In genomic region chr1:74197657-74198552, GRCh38 we compare ENCODE assay signal across 1 cellular context.
A peak's percentile ranks its signal among the peaks of the same experiment; 100 is the strongest.
TF ChIP-seq lines count a peak whose summit lies in the region.

Gene FPGT (plus strand): TSS chr1:74198242. CDS start chr1:74198279, 37 bp downstream.
Gene LRRIQ3 (minus strand): TSS chr1:74198176. CDS start chr1:74183684, 14,492 bp downstream.

TF ChIP-seq in HCT116, 20 proteins besides CTCF, POLR2A, EP300 and RAD21 (continued from another document):
- no peak for TF ChIP-seq REST (IDR thresholded peaks at IDR 0.05; ENCODE audit: low read depth)
- TF ChIP-seq CBX3 (IDR thresholded peaks at IDR 0.05; ENCODE audit: low read depth) = no peak
- no peak for TF ChIP-seq ATF3 (IDR thresholded peaks at IDR 0.05)
- no peak for TF ChIP-seq CEBPB (IDR thresholded peaks at IDR 0.05; ENCODE audit: low read depth)
- TF ChIP-seq MAX (IDR thresholded peaks at IDR 0.05) = no peak
- peak; percentile 88 for TF ChIP-seq TCF7L2 (IDR thresholded peaks at IDR 0.05; ENCODE audit: borderline replicate concordance, extremely low read depth, insufficient read depth, insufficient read length)
- no peak for TF ChIP-seq YY1 (IDR thresholded peaks at IDR 0.05; ENCODE audit: extremely low read depth, insufficient replicate concordance, low read depth, low read length)
- no peak for TF ChIP-seq SRF (IDR thresholded peaks at IDR 0.05; ENCODE audit: low read depth)
- TF ChIP-seq JUND (IDR thresholded peaks at IDR 0.05) = no peak
- no peak for TF ChIP-seq ZNF274 (IDR thresholded peaks at IDR 0.05; ENCODE audit: low read depth, low read length)
- no peak for TF ChIP-seq ZBTB33 (IDR thresholded peaks at IDR 0.05; ENCODE audit: extremely low read depth, insufficient replicate concordance, low read length)
- peak; percentile 93 for TF ChIP-seq EGR1 (IDR thresholded peaks at IDR 0.05; ENCODE audit: low read depth)
- TF ChIP-seq POLR2AphosphoS5 (IDR thresholded peaks at IDR 0.05; ENCODE audit: low read depth, low read length) = peak; percentile 86
- no peak for TF ChIP-seq FOSL1 (IDR thresholded peaks at IDR 0.05; ENCODE audit: low read depth)
- no peak; the same call in 1 of the 2 replicates for TF ChIP-seq SP1 (IDR thresholded peaks at IDR 0.05; ENCODE audit: low read depth)
- TF ChIP-seq EZH2phosphoT487 (IDR thresholded peaks at IDR 0.05; ENCODE audit: borderline replicate concordance) = no peak
